Comparison of ENCODE assay signal across 10 cellular contexts in genomic region chr5:41863871-41864486, GRCh38. TPM values are rescaled to one million over a fixed set of nuclear protein-coding genes. Genes with fewer than 3 reads are reported as not detected.
DNase-seq lines count a peak whose midpoint lies in the region; ATAC-seq lines count a peak whose summit lies in the region.
"Had no signal": no experiment of that assay in that cellular context is flagged by ENCODE, and none has a peak within 500 bp of the region (broad histone marks: within the 10 kb centered on the region; RNA-seq: fewer than 3 reads in every experiment).

No MANE protein-coding gene starts in this region.

- peak; percentile 35 for DNase-seq in EH (ENCODE audit: low read depth)
- no peak for DNase-seq in cardiac septum (ENCODE audit: low spot score)
- no peak for DNase-seq in activated CD8-positive, alpha-beta memory T cell treated with anti-CD3 and anti-CD28 coated beads, Interleukin-2, amount 50 U/mL, for 4 hours
- DNase-seq: activated CD4-positive, alpha-beta T cell treated with anti-CD3 and anti-CD28 coated beads for 4 hours; NCI-H510A had no signal

- intact Hi-C loops in cardiac septum (cut with DNase I), result loop anchor here (10.0 kb wide), 2 partner anchors 561 to 721 kb away; partner anchors contain the start of gene GHR

- ATAC-seq in GM21367 (IDR thresholded peaks at IDR 0.05; ENCODE audit: unreplicated experiment) (peak; percentile 61), HG03460 (IDR thresholded peaks at IDR 0.05; ENCODE audit: unreplicated experiment) (peak; percentile 53), esophagus mucosa (peak; percentile 59), GM21737 (IDR thresholded peaks at IDR 0.05; ENCODE audit: unreplicated experiment) (no peak), HG03439 (IDR thresholded peaks at IDR 0.05; ENCODE audit: unreplicated experiment) (no peak)

RNA-seq across cellular contexts. Expression of gene OXCT1, which starts 6.2 kb away (rescaled TPM):
- 27.0 TPM for total RNA-seq in esophagus mucosa
- total RNA-seq in cardiac septum, result 269 TPM

RNA-seq across cellular contexts. Expression of gene RIMOC1, which starts 40.2 kb away (rescaled TPM):
- total RNA-seq in esophagus mucosa (23.7 TPM), cardiac septum (15.3 TPM)

Comparison
In these comparisons a context has a peak if more than half of its experiments do, and no peak if none do; other contexts are left out.
1. ATAC-seq: peak in GM21367 (single experiment), HG03460 (single experiment) and esophagus mucosa (single experiment); none in GM21737 (single experiment) and HG03439 (single experiment).